ENCODE assay signal across 8 cellular contexts in genomic region chr3:108914774-108915641, GRCh38. TPM values are rescaled to one million over a fixed set of nuclear protein-coding genes. Genes with fewer than 3 reads are reported as not detected.
DNase-seq lines count a peak whose midpoint lies in the region; ATAC-seq and TF ChIP-seq lines count a peak whose summit lies in the region.

No MANE protein-coding gene starts in this region.

- TF ChIP-seq CTCF in nephron progenitor cell (IDR thresholded peaks at IDR 0.05) = peak; percentile 88

- TF ChIP-seq POLR2A in erythroblast (IDR thresholded peaks at IDR 0.05; ENCODE audit: low read length) = no peak

- H3K27ac Mint-ChIP-seq in nephron progenitor cell = no peak overlapping the region

- DNase-seq in DMS53 (lab: John Stamatoyannopoulos, UW) (peak; percentile 77), HT-29 (ENCODE audit: low spot score) (peak; percentile 90), NOMO-1 treated with dmso at 0.1 percent for 144 hours (lab: John Stamatoyannopoulos, UW; ENCODE audit: unreplicated experiment) (peak; percentile 25), erythroblast (lab: John Stamatoyannopoulos, UW) (peak; percentile 41 to 66), nephron progenitor cell (peak; percentile 61), substantia nigra (lab: John Stamatoyannopoulos, UW) (peak in 35 of 49 donors; percentile 1 to 58 (median 14))
- peak; percentile 30 for DNase-seq in activated CD8-positive, alpha-beta memory T cell treated with anti-CD3 and anti-CD28 coated beads, Interleukin-2, amount 50 U/mL, for 24 hours (ENCODE audit: extremely low read depth)

- H3K36me3 Mint-ChIP-seq in nephron progenitor cell (ENCODE audit: low read depth) = no peaks in the 10 kb centered on the region

- H3K4me1 Mint-ChIP-seq in nephron progenitor cell = no peaks in the 10 kb centered on the region

- no peak overlapping the region for H3K4me3 Mint-ChIP-seq in nephron progenitor cell

- H3K9me3 Mint-ChIP-seq in nephron progenitor cell = no peaks in the 10 kb centered on the region

- peaks cover 15% of the 10 kb centered on the region for H3K27me3 Mint-ChIP-seq in nephron progenitor cell (ENCODE audit: low read depth, poor library complexity)

- H3K27ac ChIP-seq in substantia nigra (ENCODE audit: low read depth, low read length, poor library complexity, severe bottlenecking) = no peak overlapping the region

- ATAC-seq in GM21447 (IDR thresholded peaks at IDR 0.05; ENCODE audit: unreplicated experiment) = peak; percentile 95

RNA-seq across cellular contexts. Expression of gene GUCA1C, which starts 38.7 kb away (rescaled TPM):
- total RNA-seq in HT-29 (2014; rRNA removed; shearing (Covaris generic)) = not detected in 2 replicates

Comparison
In these comparisons a context has a peak if more than half of its experiments do, and no peak if none do; other contexts are left out.
1. DNase-seq: peak in every context shown above with its lines; median percentile 90 in HT-29; 77 in DMS53; 61 in nephron progenitor cell; 54 in erythroblast; 30 in activated CD8-positive, alpha-beta memory T cell treated with anti-CD3 and anti-CD28 coated beads, Interleukin-2, amount 50 U/mL, for 24 hours; 25 in NOMO-1 treated with dmso at 0.1 percent for 144 hours; 14 in substantia nigra.